In the genomic region with DNA sequence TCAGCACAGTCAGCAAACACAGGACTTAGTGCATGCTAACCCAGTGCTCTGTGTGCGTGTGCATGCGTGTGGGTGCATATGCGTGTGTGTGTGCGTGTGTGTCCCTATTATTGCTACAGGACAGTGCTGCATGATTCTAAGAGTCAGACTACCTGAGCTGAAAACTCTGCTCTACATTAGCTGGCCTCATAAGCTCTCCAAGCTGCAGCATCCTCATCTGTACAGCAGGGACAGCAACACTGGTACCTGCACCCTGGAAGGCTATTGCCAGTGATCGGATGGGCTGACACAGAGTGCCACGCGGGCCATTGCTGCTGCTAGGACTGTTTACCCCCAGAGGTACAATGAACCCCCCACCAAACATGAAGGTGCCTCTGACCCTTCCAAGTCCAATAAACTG, we compare ENCODE assay signal across 10 cellular contexts. TPM values are rescaled to one million over a fixed set of nuclear protein-coding genes. Genes with fewer than 3 reads are reported as not detected.
DNase-seq lines count a peak whose midpoint lies in the region; ATAC-seq and TF ChIP-seq lines count a peak whose summit lies in the region.
"Had no signal": no experiment of that assay in that cellular context is flagged by ENCODE, and none has a peak within 500 bp of the region (broad histone marks: within the 10 kb centered on the region; RNA-seq: fewer than 3 reads in every experiment).

No MANE protein-coding gene starts in this region.

- TF ChIP-seq CTCF in prostate gland (IDR thresholded peaks at IDR 0.05) (no peak), gastrocnemius medialis (IDR thresholded peaks at IDR 0.05 in 4 of 5, conservative IDR thresholded peaks at IDR 0.05 in 1 of 5) (no peak), natural killer cell (IDR thresholded peaks at IDR 0.05) (no peak)

- intact Hi-C loops in prostate gland (cut with DNase I): no loop called here
- intact Hi-C loops in gastrocnemius medialis (cut with DNase I; ENCODE audit: low total_unique reads): no loop called here
- intact Hi-C loops in natural killer cell (cut with micrococcal nuclease): no loop called here

- peak overlapping the region; percentile 91 for H3K4me2 ChIP-seq in skeletal muscle satellite cell (ENCODE audit: low read length)

- H3K27ac ChIP-seq in prostate gland (no peak overlapping the region), gastrocnemius medialis (no peak overlapping the region)

- H3K36me3 Mint-ChIP-seq in natural killer cell: no peaks in the 10 kb centered on the region

- peaks cover 0 to 2% of the 10 kb centered on the region in 2 donors for H3K9me3 Mint-ChIP-seq in natural killer cell

- H3K4me1 ChIP-seq in NT2/D1 (ENCODE audit: insufficient read depth, insufficient read length): peaks cover 4% of the 10 kb centered on the region
- H3K4me1 ChIP-seq in skeletal muscle satellite cell (ENCODE audit: control insufficient read depth, insufficient read depth, low read length): peaks cover 41% of the 10 kb centered on the region
- no peaks in the 10 kb centered on the region for H3K4me1 ChIP-seq in prostate gland (replicated peaks)
- H3K4me1 ChIP-seq in gastrocnemius medialis: peaks cover 0 to 6% of the 10 kb centered on the region in 2 donors

- no peak overlapping the region for H3K4me3 Mint-ChIP-seq in natural killer cell

- 59% methylated on average over 7 of the region's 7 CpGs for WGBS in prostate gland

- no peak for DNase-seq in NT2/D1 (ENCODE audit: low read depth, low spot score)
- peak; percentile 51 for DNase-seq in glomerular visceral epithelial cell (ENCODE audit: extremely low spot score)
- no peak for DNase-seq in prostate gland (ENCODE audit: low spot score)
- DNase-seq in gastrocnemius medialis: no peak
- DNase-seq in natural killer cell: no peak
- DNase-seq: effector memory CD4-positive, alpha-beta T cell; NCI-H1048 had no signal

- in situ Hi-C loops in gastrocnemius medialis (cut with MboI; ENCODE audit: low sequenced_read_pairs in 4 of 4): no loop called here

- peak overlapping the region; percentile 70 for H3K4me3 ChIP-seq in NT2/D1 (ENCODE audit: insufficient read length, low read depth)
- peak overlapping the region; percentile 68 for H3K4me3 ChIP-seq in skeletal muscle satellite cell (ENCODE audit: low read length)
- no peak overlapping the region for H3K4me3 ChIP-seq in prostate gland
- peak overlapping the region in 2 of 4 donors; percentile 41 to 43 for H3K4me3 ChIP-seq in gastrocnemius medialis

- ATAC-seq in GM19023 (IDR thresholded peaks at IDR 0.05; ENCODE audit: unreplicated experiment) (peak; percentile 54), HG02981 (IDR thresholded peaks at IDR 0.05; ENCODE audit: unreplicated experiment) (no peak), gastrocnemius medialis (no peak), natural killer cell (no peak)

- no peaks in the 10 kb centered on the region for H3K4me1 Mint-ChIP-seq in natural killer cell

- peaks cover 4% of the 10 kb centered on the region for H3K36me3 ChIP-seq in NT2/D1 (ENCODE audit: insufficient read depth, insufficient read length, low read length)
- no peaks in the 10 kb centered on the region for H3K36me3 ChIP-seq in skeletal muscle satellite cell (ENCODE audit: insufficient read depth, low read length)
- no peaks in the 10 kb centered on the region for H3K36me3 ChIP-seq in prostate gland
- no peaks in the 10 kb centered on the region for H3K36me3 ChIP-seq in gastrocnemius medialis

- H3K9me3 ChIP-seq in NT2/D1 (ENCODE audit: insufficient read depth, low read length) (no peaks in the 10 kb centered on the region), skeletal muscle satellite cell (replicated peaks; ENCODE audit: low read length) (no peaks in the 10 kb centered on the region), prostate gland (no peaks in the 10 kb centered on the region), gastrocnemius medialis (no peaks in the 10 kb centered on the region)

- peaks cover 27 to 51% of the 10 kb centered on the region in 2 donors for H3K27me3 Mint-ChIP-seq in natural killer cell (ENCODE audit: low read depth in 2 of 2)

- H3K27ac Mint-ChIP-seq in natural killer cell: no peak overlapping the region

- H3K27me3 ChIP-seq in NT2/D1 (ENCODE audit: insufficient read depth, insufficient read length): no peaks in the 10 kb centered on the region
- no peaks in the 10 kb centered on the region for H3K27me3 ChIP-seq in skeletal muscle satellite cell (ENCODE audit: control insufficient read depth, insufficient read depth, low read length)
- no peaks in the 10 kb centered on the region for H3K27me3 ChIP-seq in prostate gland (replicated peaks; ENCODE audit: insufficient read depth)
- peaks cover 10 to 25% (median 22%) of the 10 kb centered on the region in 3 donors for H3K27me3 ChIP-seq in gastrocnemius medialis

- TF ChIP-seq POLR2A in prostate gland (IDR thresholded peaks at IDR 0.05): no peak
- no peak for TF ChIP-seq POLR2A in gastrocnemius medialis (IDR thresholded peaks at IDR 0.05)

- H3K9ac ChIP-seq in NT2/D1 (ENCODE audit: insufficient read length, low read depth) (peak overlapping the region; percentile 82), skeletal muscle satellite cell (ENCODE audit: low read depth, low read length) (peak overlapping the region; percentile 81)

RNA-seq across cellular contexts. Expression of a gene that starts 1.2 kb away (rescaled TPM):
- total RNA-seq in skeletal muscle satellite cell (2012; rRNA removed): 12.0 and 12.4 TPM in 2 replicates
- total RNA-seq in prostate gland (1 to 10 TPM in 1 of 2 donors, under 1 TPM in 1; 0.09 to 3.7 TPM), gastrocnemius medialis (1 to 10 TPM in 3 of 4 donors, under 1 TPM in 1; 0.49 to 3.1 (median 2.5) TPM), natural killer cell (not detected)

RNA-seq across cellular contexts. Expression of a gene that starts 45.6 kb away (rescaled TPM):
- total RNA-seq in skeletal muscle satellite cell (2012; rRNA removed): 0.22 TPM in 1 of 2 replicates, not detected in the other
- total RNA-seq in prostate gland (not detected), gastrocnemius medialis (not detected), natural killer cell (not detected)

Comparison
In these comparisons a context has a peak if more than half of its experiments do, and no peak if none do; other contexts are left out.
1. H3K4me3 ChIP-seq: peak in NT2/D1 (single experiment) and skeletal muscle satellite cell (single experiment); none in prostate gland (0 of 2).